In genomic region chr20:57747889-57748456, GRCh38 we compare ENCODE assay signal across 1 cellular context.
TF ChIP-seq lines count a peak whose summit lies in the region.

No MANE protein-coding gene starts in this region.

TF ChIP-seq in WTC11, 78 proteins besides CTCF, POLR2A, EP300 and RAD21 (continued from another document):
- TF ChIP-seq ATF6 (CRISPR knock-in tag; IDR thresholded peaks at IDR 0.05) (no peak), TEAD1 (CRISPR knock-in tag; IDR thresholded peaks at IDR 0.05) (no peak), MAX (CRISPR knock-in tag; IDR thresholded peaks at IDR 0.05) (no peak), FOXJ3 (CRISPR knock-in tag; IDR thresholded peaks at IDR 0.05; ENCODE audit: borderline replicate concordance) (no peak), TP53 (CRISPR knock-in tag; IDR thresholded peaks at IDR 0.05) (no peak), ZNF121 (CRISPR knock-in tag; IDR thresholded peaks at IDR 0.05) (no peak), ZBTB43 (CRISPR knock-in tag; IDR thresholded peaks at IDR 0.05) (no peak), GRHL2 (CRISPR knock-in tag; IDR thresholded peaks at IDR 0.05; ENCODE audit: insufficient replicate concordance, severe bottlenecking) (no peak)
